In the genomic region with DNA sequence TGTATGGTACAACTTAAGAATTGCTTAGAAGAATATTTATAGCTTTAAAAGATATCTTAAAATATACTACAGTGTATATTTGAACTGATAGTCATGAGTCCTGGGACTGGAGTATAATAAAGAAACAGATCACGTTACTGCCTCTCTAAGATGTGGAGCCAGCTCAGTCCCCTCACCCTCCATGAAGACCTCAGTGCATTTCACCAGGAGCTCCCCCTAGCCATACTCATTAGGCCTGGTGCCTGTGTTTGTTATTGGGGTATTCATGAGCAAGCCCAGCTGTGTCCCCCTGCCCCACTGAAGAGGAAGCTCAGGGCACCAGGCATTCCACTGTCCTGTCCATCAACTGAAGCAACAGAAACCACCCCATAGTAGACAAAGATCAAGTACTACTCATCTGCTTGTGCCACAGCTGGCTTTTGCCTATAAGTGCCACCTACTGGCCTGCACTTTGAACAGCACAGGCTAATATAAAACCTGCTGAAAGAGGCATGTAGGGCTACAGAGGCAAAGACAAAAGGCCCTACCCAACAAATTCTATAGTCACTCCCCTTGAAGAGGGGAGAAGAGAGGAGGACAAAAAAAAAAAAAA, we compare ENCODE assay signal across 8 cellular contexts.
DNase-seq lines count a peak whose midpoint lies in the region; ATAC-seq, FAIRE-seq and TF ChIP-seq lines count a peak whose summit lies in the region.

No MANE protein-coding gene starts in this region.

- H3K27me3 Mint-ChIP-seq in MCF 10A (ENCODE audit: insufficient read depth, unreplicated experiment): peaks cover 20% of the 10 kb centered on the region

- H3K4me3 ChIP-seq in breast epithelium: no peak overlapping the region
- no peak overlapping the region for H3K4me3 ChIP-seq in lower leg skin (ENCODE audit: low read depth, poor library complexity, severe bottlenecking)

- H3K4me1 ChIP-seq in breast epithelium: no peaks in the 10 kb centered on the region

- intact Hi-C loops in MCF 10A (cut with micrococcal nuclease) (loop anchor here (1.0 to 5.0 kb wide), 4 partner anchors 65 to 826 kb away; no protein-coding TSS in a partner anchor), breast epithelium (cut with DNase I; ENCODE audit: low total_unique reads) (no loop called here), lower leg skin (cut with DNase I; ENCODE audit: low total_unique reads) (no loop called here)

- FAIRE-seq in islet of Langerhans (lab: Jason Lieb, UNC): peak; percentile 91

- H3K9me3 Mint-ChIP-seq in MCF 10A (ENCODE audit: unreplicated experiment): no peaks in the 10 kb centered on the region

- no peak overlapping the region for H3K27ac ChIP-seq in breast epithelium

- peak; percentile 58 for DNase-seq in MCF 10A (ENCODE audit: unreplicated experiment)
- DNase-seq in breast epithelium (ENCODE audit: low spot score in 2 of 2): no peak
- DNase-seq in SKM-1 treated with dmso at 0.1 percent for 144 hours (lab: John Stamatoyannopoulos, UW; ENCODE audit: unreplicated experiment): peak; percentile 28
- DNase-seq in activated T-cell treated with anti-CD3 and anti-CD28 coated beads for 4 hours: no peak
- no peak for DNase-seq in lower leg skin (ENCODE audit: low spot score in 2 of 2)

- no peaks in the 10 kb centered on the region for H3K36me3 ChIP-seq in breast epithelium

- H3K36me3 Mint-ChIP-seq in MCF 10A (ENCODE audit: insufficient read depth, unreplicated experiment): no peaks in the 10 kb centered on the region

- ATAC-seq in HG03196 (IDR thresholded peaks at IDR 0.05; ENCODE audit: unreplicated experiment) (peak; percentile 85), HG03571 (IDR thresholded peaks at IDR 0.05; ENCODE audit: unreplicated experiment) (no peak)

- no peaks in the 10 kb centered on the region for H3K9me3 ChIP-seq in breast epithelium

- H3K27ac Mint-ChIP-seq in MCF 10A (ENCODE audit: low read depth, unreplicated experiment): no peak overlapping the region

- 89 to 94% methylated on average over 1 of the region's 1 CpG for WGBS in lower leg skin, 2 donors

- H3K27me3 ChIP-seq in breast epithelium: no peaks in the 10 kb centered on the region

- TF ChIP-seq CTCF in MCF 10A (IDR thresholded peaks at IDR 0.05; ENCODE audit: unreplicated experiment): peak; percentile 64
- TF ChIP-seq CTCF in breast epithelium (IDR thresholded peaks at IDR 0.05): no peak
- TF ChIP-seq CTCF in lower leg skin (IDR thresholded peaks at IDR 0.05): no peak

- H3K4me3 Mint-ChIP-seq in MCF 10A (ENCODE audit: unreplicated experiment): no peak overlapping the region

- TF ChIP-seq POLR2A in breast epithelium (IDR thresholded peaks at IDR 0.05) (no peak), lower leg skin (IDR thresholded peaks at IDR 0.05) (no peak)

- POLR2A ChIA-PET in MCF 10A (lab: Yijun Ruan, JAX): no interaction called here

- no TSS peak for BruUV-seq in MCF 10A (replicated peaks; lab: Mats Ljungman, UMichigan)

- no peaks in the 10 kb centered on the region for H3K4me1 Mint-ChIP-seq in MCF 10A (ENCODE audit: insufficient read depth, unreplicated experiment)

- CTCF ChIA-PET in MCF 10A (lab: Yijun Ruan, JAX): interaction anchor here (0.5 to 3.3 kb wide), 38 partner anchors 9 to 1140 kb away, joined by 3 to 32 read pairs (median 4); no protein-coding TSS in a partner anchor

Comparison
In these comparisons a context has a peak if more than half of its experiments do, and no peak if none do; other contexts are left out.
1. DNase-seq: peak in MCF 10A (single experiment) and SKM-1 treated with dmso at 0.1 percent for 144 hours (single experiment); none in breast epithelium (0 of 2), activated T-cell treated with anti-CD3 and anti-CD28 coated beads for 4 hours (single experiment) and lower leg skin (0 of 2).